1 cellular context compared by ENCODE assay signal in genomic region chr17:38509008-38509771, GRCh38.
TF ChIP-seq lines count a peak whose summit lies in the region.

No MANE protein-coding gene starts in this region.

TF ChIP-seq in HepG2, 621 proteins besides CTCF, POLR2A, EP300 and RAD21 (continued from another document and continues in another):
- TF ChIP-seq THRA (CRISPR knock-in tag; IDR thresholded peaks at IDR 0.05; ENCODE audit: borderline replicate concordance): 0 out of 2 replicates have a peak, but pooled peaks have one; percentile 41
- no peak for TF ChIP-seq MAZ (IDR thresholded peaks at IDR 0.05; ENCODE audit: borderline replicate concordance, low read depth, low read length)
- peak; percentile 46; the same call in 1 of the 2 replicates for TF ChIP-seq MAZ (CRISPR knock-in tag; IDR thresholded peaks at IDR 0.05; ENCODE audit: low read depth)
- peak; percentile 23; the same call in 1 of the 2 replicates for TF ChIP-seq SP4 (CRISPR knock-in tag; IDR thresholded peaks at IDR 0.05)
- TF ChIP-seq BORCS8-MEF2B (CRISPR knock-in tag; IDR thresholded peaks at IDR 0.05): 0 out of 2 replicates have a peak, but pooled peaks have one; percentile 25
- no peak for TF ChIP-seq ZNF761 (CRISPR knock-in tag; conservative IDR thresholded peaks at IDR 0.05)
- peak; percentile 72 for TF ChIP-seq STAG1 (CRISPR knock-in tag; IDR thresholded peaks at IDR 0.05)
- peak; percentile 35; the same call in 1 of the 2 replicates for TF ChIP-seq HDAC2 (CRISPR knock-in tag; IDR thresholded peaks at IDR 0.05)
- 0 out of 2 replicates have a peak, but pooled peaks have one; percentile 12 for TF ChIP-seq ZMYM3 (CRISPR knock-in tag; IDR thresholded peaks at IDR 0.05)
- no peak for TF ChIP-seq ZKSCAN8 (CRISPR knock-in tag; IDR thresholded peaks at IDR 0.05; ENCODE audit: borderline replicate concordance)
- peak; percentile 36; the same call in 1 of the 2 replicates for TF ChIP-seq ZNF614 (CRISPR knock-in tag; IDR thresholded peaks at IDR 0.05; ENCODE audit: borderline replicate concordance)
- 0 out of 2 replicates have a peak, but pooled peaks have one; percentile 52 for TF ChIP-seq ELF1 (CRISPR knock-in tag; IDR thresholded peaks at IDR 0.05)
- TF ChIP-seq RBM39 (IDR thresholded peaks at IDR 0.05; ENCODE audit: low read depth, low read length, poor library complexity, severe bottlenecking): peak; percentile 41
- 0 out of 2 replicates have a peak, but pooled peaks have one; percentile 41 for TF ChIP-seq ZBTB10 (CRISPR knock-in tag; IDR thresholded peaks at IDR 0.05; ENCODE audit: borderline replicate concordance)
- no peak for TF ChIP-seq ZNF777 (CRISPR knock-in tag; IDR thresholded peaks at IDR 0.05)
- TF ChIP-seq ARID3A (IDR thresholded peaks at IDR 0.05; ENCODE audit: low read depth, low read length): no peak
- TF ChIP-seq SMARCE1 (IDR thresholded peaks at IDR 0.05; ENCODE audit: borderline replicate concordance): no peak
- no peak for TF ChIP-seq FOXC1 (CRISPR knock-in tag; IDR thresholded peaks at IDR 0.05; ENCODE audit: borderline replicate concordance)
- 0 out of 2 replicates have a peak, but pooled peaks have one; percentile 27 for TF ChIP-seq GATAD2A (CRISPR knock-in tag; IDR thresholded peaks at IDR 0.05)
- TF ChIP-seq FOXO1 (CRISPR knock-in tag; IDR thresholded peaks at IDR 0.05): peak; percentile 26; the same call in 1 of the 2 replicates
- 0 out of 2 replicates have a peak, but pooled peaks have one; percentile 16 for TF ChIP-seq ZNF274 (CRISPR knock-in tag; IDR thresholded peaks at IDR 0.05)
- TF ChIP-seq TARDBP (CRISPR knock-in tag; IDR thresholded peaks at IDR 0.05): peak; percentile 54; the same call in 1 of the 2 replicates
- TF ChIP-seq EED (CRISPR knock-in tag; IDR thresholded peaks at IDR 0.05): no peak
- TF ChIP-seq JARID2 (CRISPR knock-in tag; IDR thresholded peaks at IDR 0.05; ENCODE audit: insufficient replicate concordance): peak; percentile 29
- TF ChIP-seq MXD4 (CRISPR knock-in tag; IDR thresholded peaks at IDR 0.05): 0 out of 2 replicates have a peak, but pooled peaks have one; percentile 21
- no peak for TF ChIP-seq SKIL (CRISPR knock-in tag; IDR thresholded peaks at IDR 0.05; ENCODE audit: borderline replicate concordance)
- no peak for TF ChIP-seq BCL3 (CRISPR knock-in tag; IDR thresholded peaks at IDR 0.05)
- peak; percentile 36; the same call in 1 of the 2 replicates for TF ChIP-seq MIER3 (CRISPR knock-in tag; IDR thresholded peaks at IDR 0.05; ENCODE audit: borderline replicate concordance)
- 0 out of 2 replicates have a peak, but pooled peaks have one; percentile 41 for TF ChIP-seq AHR (CRISPR knock-in tag; IDR thresholded peaks at IDR 0.05)
- no peak for TF ChIP-seq ZNF564 (CRISPR knock-in tag; IDR thresholded peaks at IDR 0.05)
- TF ChIP-seq ZIK1 (CRISPR knock-in tag; IDR thresholded peaks at IDR 0.05; ENCODE audit: borderline replicate concordance, low read depth): 0 out of 2 replicates have a peak, but pooled peaks have one; percentile 30
- peak; percentile 35; the same call in 1 of the 2 replicates for TF ChIP-seq MYC (CRISPR knock-in tag; IDR thresholded peaks at IDR 0.05; ENCODE audit: borderline replicate concordance)
- peak; percentile 29; the same call in 1 of the 2 replicates for TF ChIP-seq HNF1B (CRISPR knock-in tag; IDR thresholded peaks at IDR 0.05)
- no peak for TF ChIP-seq ZNF260 (CRISPR knock-in tag; IDR thresholded peaks at IDR 0.05; ENCODE audit: borderline replicate concordance, low read depth)
- TF ChIP-seq ZNF280B (CRISPR knock-in tag; IDR thresholded peaks at IDR 0.05; ENCODE audit: borderline replicate concordance): no peak; the same call in 1 of the 2 replicates
- no peak for TF ChIP-seq RELA (CRISPR knock-in tag; IDR thresholded peaks at IDR 0.05)
- TF ChIP-seq DRAP1 (CRISPR knock-in tag; IDR thresholded peaks at IDR 0.05): 0 out of 2 replicates have a peak, but pooled peaks have one; percentile 16
- 0 out of 3 replicates have a peak, but pooled peaks have one; percentile 21 for TF ChIP-seq MXI1 (IDR thresholded peaks at IDR 0.05; ENCODE audit: borderline replicate concordance, low read depth, low read length)
- no peak for TF ChIP-seq CEBPZ (IDR thresholded peaks at IDR 0.05; ENCODE audit: low read length)
- TF ChIP-seq ZNF574 (CRISPR knock-in tag; IDR thresholded peaks at IDR 0.05): 0 out of 2 replicates have a peak, but pooled peaks have one; percentile 28
